24 cellular contexts compared by ENCODE assay signal in the genomic region with DNA sequence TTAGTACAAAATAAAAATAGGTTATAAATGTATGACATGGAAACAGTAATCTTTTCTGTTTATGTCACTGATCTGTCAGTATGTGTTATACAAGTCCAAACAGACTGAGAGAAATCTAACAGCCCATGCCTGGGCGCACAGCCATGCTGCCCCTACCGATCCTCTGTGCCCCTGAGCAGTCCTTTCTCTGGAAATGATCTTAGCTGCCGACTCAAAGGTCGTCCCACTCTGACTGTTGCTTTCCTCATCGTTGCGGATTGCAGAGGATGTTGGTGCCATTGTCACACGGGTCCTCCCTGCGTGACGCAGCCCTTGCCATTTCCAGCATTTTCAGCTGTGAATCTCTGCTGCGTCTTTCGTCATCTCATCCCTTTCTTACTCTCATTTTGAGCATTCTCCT.
DNase-seq lines count a peak whose midpoint lies in the region; ATAC-seq and TF ChIP-seq lines count a peak whose summit lies in the region.
"Had no signal": no experiment of that assay in that cellular context is flagged by ENCODE, and none has a peak within 500 bp of the region (broad histone marks: within the 10 kb centered on the region; RNA-seq: fewer than 3 reads in every experiment).

No MANE protein-coding gene starts in this region.

- POLR2A ChIA-PET in naive thymus-derived CD4-positive, alpha-beta T cell (lab: Charles Lee), result no interaction called here

- H3K27ac Mint-ChIP-seq in activated naive CD4-positive, alpha-beta T cell treated with anti-CD3 and anti-CD28 coated beads for 36 hours, result peak overlapping the region; percentile 71
- peak overlapping the region in 4 of 7 donors; percentile 18 to 72 (median 56) for H3K27ac Mint-ChIP-seq in CD14-positive monocyte
- H3K27ac Mint-ChIP-seq in activated T-helper 2 cell treated with anti-CD3 and anti-CD28 coated beads, Interferon-gamma antibody, Interleukin-2, Interleukin-4, amounts not matched to agents 10 μg/mL and 5 μg/mL and 100 μg/mL, durations not matched to agents 14 hours and 24 hours and 36 hours, result peak overlapping the region; percentile 18
- peak overlapping the region in 5 of 9 donors; percentile 20 to 64 (median 53) for H3K27ac Mint-ChIP-seq in naive thymus-derived CD4-positive, alpha-beta T cell
- H3K27ac Mint-ChIP-seq: activated naive CD4-positive, alpha-beta T cell treated with anti-CD3 and anti-CD28 coated beads, Interleukin-2, amount 10 ng/mL, durations not matched to agents 7 days and 5 days had no signal

- no peaks in the 10 kb centered on the region for H3K9me3 ChIP-seq in naive thymus-derived CD4-positive, alpha-beta T cell (ENCODE audit: control insufficient read depth in 2 of 3, low read length in 3 of 3)
- H3K9me3 ChIP-seq: ascending aorta, esophagus muscularis mucosa, SK-N-SH had no signal

- no peak for TF ChIP-seq CTCF in CD14-positive monocyte (IDR thresholded peaks at IDR 0.05)

- H3K9me3 Mint-ChIP-seq in activated naive CD4-positive, alpha-beta T cell treated with anti-CD3 and anti-CD28 coated beads for 36 hours, result no peaks in the 10 kb centered on the region
- H3K9me3 Mint-ChIP-seq in CD14-positive monocyte, result peaks cover 0 to 3% (median 0%) of the 10 kb centered on the region in 7 donors
- no peaks in the 10 kb centered on the region for H3K9me3 Mint-ChIP-seq in activated T-helper 2 cell treated with anti-CD3 and anti-CD28 coated beads, Interferon-gamma antibody, Interleukin-2, Interleukin-4, amounts not matched to agents 10 μg/mL and 5 μg/mL and 100 μg/mL, durations not matched to agents 14 hours and 24 hours and 36 hours
- peaks cover 0 to 4% (median 0%) of the 10 kb centered on the region in 11 donors for H3K9me3 Mint-ChIP-seq in naive thymus-derived CD4-positive, alpha-beta T cell
- H3K9me3 Mint-ChIP-seq: activated naive CD4-positive, alpha-beta T cell treated with anti-CD3 and anti-CD28 coated beads, Interleukin-2, amount 10 ng/mL, durations not matched to agents 7 days and 5 days had no signal

- ATAC-seq in naive thymus-derived CD4-positive, alpha-beta T cell, result no peak
- no peak for ATAC-seq in HG02840 (IDR thresholded peaks at IDR 0.05; ENCODE audit: low FRiP score, unreplicated experiment)
- ATAC-seq in HG03457 (IDR thresholded peaks at IDR 0.05; ENCODE audit: unreplicated experiment), result no peak
- ATAC-seq: foreskin keratinocyte had no signal

- H3K36me3 Mint-ChIP-seq in activated naive CD4-positive, alpha-beta T cell treated with anti-CD3 and anti-CD28 coated beads for 36 hours (ENCODE audit: low read depth), result peaks cover 43% of the 10 kb centered on the region
- H3K36me3 Mint-ChIP-seq in CD14-positive monocyte, result peaks cover 73 to 74% of the 10 kb centered on the region in 2 donors
- peaks cover 68% of the 10 kb centered on the region for H3K36me3 Mint-ChIP-seq in activated T-helper 2 cell treated with anti-CD3 and anti-CD28 coated beads, Interferon-gamma antibody, Interleukin-2, Interleukin-4, amounts not matched to agents 10 μg/mL and 5 μg/mL and 100 μg/mL, durations not matched to agents 14 hours and 24 hours and 36 hours (ENCODE audit: low read depth)
- peaks cover 11 to 46% (median 41%) of the 10 kb centered on the region in 5 donors for H3K36me3 Mint-ChIP-seq in naive thymus-derived CD4-positive, alpha-beta T cell

- no peaks in the 10 kb centered on the region for H3K27me3 Mint-ChIP-seq in activated naive CD4-positive, alpha-beta T cell treated with anti-CD3 and anti-CD28 coated beads for 36 hours (ENCODE audit: low read depth)
- H3K27me3 Mint-ChIP-seq in CD14-positive monocyte (ENCODE audit: low read depth in 3 of 3), result no peaks in the 10 kb centered on the region
- H3K27me3 Mint-ChIP-seq in activated T-helper 2 cell treated with anti-CD3 and anti-CD28 coated beads, Interferon-gamma antibody, Interleukin-2, Interleukin-4, amounts not matched to agents 10 μg/mL and 5 μg/mL and 100 μg/mL, durations not matched to agents 14 hours and 24 hours and 36 hours (ENCODE audit: low read depth), result no peaks in the 10 kb centered on the region
- no peaks in the 10 kb centered on the region for H3K27me3 Mint-ChIP-seq in naive thymus-derived CD4-positive, alpha-beta T cell
- H3K27me3 Mint-ChIP-seq: activated naive CD4-positive, alpha-beta T cell treated with anti-CD3 and anti-CD28 coated beads, Interleukin-2, amount 10 ng/mL, durations not matched to agents 7 days and 5 days had no signal

- peaks cover 52% of the 10 kb centered on the region for H3K4me1 Mint-ChIP-seq in activated naive CD4-positive, alpha-beta T cell treated with anti-CD3 and anti-CD28 coated beads for 36 hours (ENCODE audit: low read depth)
- peaks cover 25% of the 10 kb centered on the region for H3K4me1 Mint-ChIP-seq in CD14-positive monocyte
- H3K4me1 Mint-ChIP-seq in activated T-helper 2 cell treated with anti-CD3 and anti-CD28 coated beads, Interferon-gamma antibody, Interleukin-2, Interleukin-4, amounts not matched to agents 10 μg/mL and 5 μg/mL and 100 μg/mL, durations not matched to agents 14 hours and 24 hours and 36 hours (ENCODE audit: low read depth), result peaks cover 41% of the 10 kb centered on the region
- H3K4me1 Mint-ChIP-seq in naive thymus-derived CD4-positive, alpha-beta T cell, result peaks cover 8 to 58% (median 40%) of the 10 kb centered on the region in 7 donors

- intact Hi-C loops in activated naive CD4-positive, alpha-beta T cell treated with anti-CD3 and anti-CD28 coated beads for 36 hours (cut with micrococcal nuclease), result no loop called here
- intact Hi-C loops in CD14-positive monocyte (cut with micrococcal nuclease), result no loop called here
- intact Hi-C loops in activated T-helper 2 cell treated with anti-CD3 and anti-CD28 coated beads, Interferon-gamma antibody, Interleukin-2, Interleukin-4, amounts not matched to agents 10 μg/mL and 5 μg/mL and 100 μg/mL, durations not matched to agents 14 hours and 24 hours and 36 hours (cut with micrococcal nuclease), result no loop called here
- intact Hi-C loops in naive thymus-derived CD4-positive, alpha-beta T cell (cut with micrococcal nuclease), result no loop called here

- H3K4me3 ChIP-seq in naive thymus-derived CD4-positive, alpha-beta T cell (ENCODE audit: low read length), result no peak overlapping the region
- H3K4me3 ChIP-seq: ascending aorta, esophagus muscularis mucosa had no signal

- H3K36me3 ChIP-seq in naive thymus-derived CD4-positive, alpha-beta T cell (ENCODE audit: control insufficient read depth in 2 of 3, insufficient read depth in 3 of 3, low read length in 3 of 3), result peaks cover 24 to 79% (median 25%) of the 10 kb centered on the region in 3 experiments

- H3K27me3 ChIP-seq in naive thymus-derived CD4-positive, alpha-beta T cell (ENCODE audit: control insufficient read depth in 2 of 2, insufficient read depth in 2 of 2, low read length in 2 of 2), result no peaks in the 10 kb centered on the region
- H3K27me3 ChIP-seq: ascending aorta, esophagus muscularis mucosa, foreskin keratinocyte had no signal

- no peak for DNase-seq in activated naive CD4-positive, alpha-beta T cell treated with anti-CD3 and anti-CD28 coated beads for 36 hours
- DNase-seq in activated naive CD4-positive, alpha-beta T cell treated with Interleukin-2 at 50 U/mL for 16 hours, result no peak
- no peak for DNase-seq in CD14-positive monocyte (ENCODE audit: low spot score)
- no peak for DNase-seq in activated T-helper 2 cell treated with anti-CD3 and anti-CD28 coated beads, Interferon-gamma antibody, Interleukin-2, Interleukin-4, amounts not matched to agents 10 μg/mL and 5 μg/mL and 100 μg/mL, durations not matched to agents 14 hours and 24 hours and 36 hours (ENCODE audit: low spot score)
- DNase-seq in naive thymus-derived CD4-positive, alpha-beta T cell, result no peak
- no peak for DNase-seq in NCI-H526 treated with DMSO at 0.1 percent for 48 hours (lab: John Stamatoyannopoulos, UW)
- DNase-seq: ACHN; activated CD4-positive, alpha-beta T cell treated with anti-CD3 and anti-CD28 coated beads, Interleukin-2, amount 50 U/mL, for 4 hours; activated naive CD4-positive, alpha-beta T cell treated with anti-CD3 and anti-CD28 coated beads, Interleukin-2, amount 10 ng/mL, durations not matched to agents 7 days and 5 days; caudate nucleus; DMS79 treated with DMSO at 0.1 percent for 48 hours; foreskin keratinocyte; GF-D8; mesendoderm; NCI-H146; NCI-H446 treated with DMSO at 0.1 percent for 48 hours; occipital lobe; SK-N-SH; small intestine; trophoblast cell had no signal

- H3K4me3 Mint-ChIP-seq in activated naive CD4-positive, alpha-beta T cell treated with anti-CD3 and anti-CD28 coated beads for 36 hours, result no peak overlapping the region
- H3K4me3 Mint-ChIP-seq in CD14-positive monocyte, result no peak overlapping the region
- H3K4me3 Mint-ChIP-seq in activated T-helper 2 cell treated with anti-CD3 and anti-CD28 coated beads, Interferon-gamma antibody, Interleukin-2, Interleukin-4, amounts not matched to agents 10 μg/mL and 5 μg/mL and 100 μg/mL, durations not matched to agents 14 hours and 24 hours and 36 hours (ENCODE audit: low read depth), result no peak overlapping the region
- no peak overlapping the region for H3K4me3 Mint-ChIP-seq in naive thymus-derived CD4-positive, alpha-beta T cell
- H3K4me3 Mint-ChIP-seq: activated naive CD4-positive, alpha-beta T cell treated with anti-CD3 and anti-CD28 coated beads, Interleukin-2, amount 10 ng/mL, durations not matched to agents 7 days and 5 days had no signal

- peaks cover 12 to 33% of the 10 kb centered on the region in 2 donors for H3K4me1 ChIP-seq in naive thymus-derived CD4-positive, alpha-beta T cell (ENCODE audit: control insufficient read depth in 2 of 2, insufficient read depth in 2 of 2, low read length in 2 of 2)
- H3K4me1 ChIP-seq: ascending aorta, foreskin keratinocyte had no signal

- CTCF ChIA-PET in activated naive CD4-positive, alpha-beta T cell treated with anti-CD3 and anti-CD28 coated beads for 36 hours (lab: Charles Lee), result interaction anchor here (0.6 kb wide), 1 partner anchor 17 kb away, joined by 4 read pairs; no protein-coding TSS in a partner anchor
- CTCF ChIA-PET in naive thymus-derived CD4-positive, alpha-beta T cell (lab: Charles Lee), result interaction anchor here (1.2 kb wide), 1 partner anchor 174 kb away, joined by 3 read pairs; no protein-coding TSS in a partner anchor

- no peak overlapping the region for H3K27ac ChIP-seq in naive thymus-derived CD4-positive, alpha-beta T cell (ENCODE audit: low read depth, low read length)
- H3K27ac ChIP-seq: ascending aorta, esophagus muscularis mucosa, foreskin keratinocyte had no signal

Comparison
In these comparisons a context has a peak if more than half of its experiments do, and no peak if none do; other contexts are left out.
1. H3K27ac Mint-ChIP-seq: peak in every context shown above with its lines; median percentile 71 in activated naive CD4-positive, alpha-beta T cell treated with anti-CD3 and anti-CD28 coated beads for 36 hours; 56 in CD14-positive monocyte; 53 in naive thymus-derived CD4-positive, alpha-beta T cell; 18 in activated T-helper 2 cell treated with anti-CD3 and anti-CD28 coated beads, Interferon-gamma antibody, Interleukin-2, Interleukin-4, amounts not matched to agents 10 μg/mL and 5 μg/mL and 100 μg/mL, durations not matched to agents 14 hours and 24 hours and 36 hours.